8 cellular contexts compared by ENCODE assay signal in genomic region chr3:70550723-70551319, GRCh38.
DNase-seq lines count a peak whose midpoint lies in the region; ATAC-seq and TF ChIP-seq lines count a peak whose summit lies in the region.

No MANE protein-coding gene starts in this region.

- CTCF ChIA-PET in activated CD4-positive, alpha-beta memory T cell treated with anti-CD3 and anti-CD28 coated beads for 36 hours (lab: Charles Lee), result interaction anchor here (0.6 to 2.3 kb wide), 38 partner anchors 9 to 1169 kb away, joined by 3 to 17 read pairs (median 4); no protein-coding TSS in a partner anchor

- TF ChIP-seq CTCF in endothelial cell (IDR thresholded peaks at IDR 0.05; ENCODE audit: unreplicated experiment) (peak; percentile 70), neural crest cell (conservative IDR thresholded peaks at IDR 0.05) (peak; percentile 68), suprapubic skin (IDR thresholded peaks at IDR 0.05) (peak; percentile 26 to 76)

- H3K4me1 ChIP-seq in suprapubic skin, result no peaks in the 10 kb centered on the region

- no peak overlapping the region for H3K27ac ChIP-seq in suprapubic skin

- H3K27me3 ChIP-seq in suprapubic skin, result no peaks in the 10 kb centered on the region

- H3K36me3 Mint-ChIP-seq in activated CD4-positive, alpha-beta memory T cell treated with anti-CD3 and anti-CD28 coated beads for 36 hours, result no peaks in the 10 kb centered on the region
- no peaks in the 10 kb centered on the region for H3K36me3 Mint-ChIP-seq in endothelial cell (ENCODE audit: low read depth, unreplicated experiment)
- H3K36me3 Mint-ChIP-seq in neural crest cell (ENCODE audit: low read depth), result no peaks in the 10 kb centered on the region

- no peaks in the 10 kb centered on the region for H3K4me1 Mint-ChIP-seq in activated CD4-positive, alpha-beta memory T cell treated with anti-CD3 and anti-CD28 coated beads for 36 hours (ENCODE audit: low read depth)
- H3K4me1 Mint-ChIP-seq in endothelial cell (ENCODE audit: unreplicated experiment) (no peaks in the 10 kb centered on the region), neural crest cell (no peaks in the 10 kb centered on the region)

- TF ChIP-seq POLR2A in suprapubic skin (IDR thresholded peaks at IDR 0.05), result no peak

- H3K9me3 ChIP-seq in suprapubic skin, result no peaks in the 10 kb centered on the region

- POLR2A ChIA-PET in activated CD4-positive, alpha-beta memory T cell treated with anti-CD3 and anti-CD28 coated beads for 36 hours (lab: Charles Lee), result interaction anchor here (1.5 kb wide), 1 partner anchor 513 kb away, joined by 4 read pairs; no protein-coding TSS in a partner anchor

- H3K4me3 ChIP-seq in suprapubic skin, result no peak overlapping the region

- peaks cover 3% of the 10 kb centered on the region for H3K27me3 Mint-ChIP-seq in activated CD4-positive, alpha-beta memory T cell treated with anti-CD3 and anti-CD28 coated beads for 36 hours
- no peaks in the 10 kb centered on the region for H3K27me3 Mint-ChIP-seq in endothelial cell (ENCODE audit: unreplicated experiment)
- H3K27me3 Mint-ChIP-seq in neural crest cell (ENCODE audit: low read depth), result no peaks in the 10 kb centered on the region

- DNase-seq in NCI-H1417 (lab: John Stamatoyannopoulos, UW), result peak in 2 of 3 experiments; percentile 34 to 46
- DNase-seq in NCI-H1417 treated with DMSO at 0.1 percent for 48 hours (lab: John Stamatoyannopoulos, UW), result no peak
- peak; percentile 9 for DNase-seq in NCI-H226
- DNase-seq in activated CD4-positive, alpha-beta memory T cell treated with anti-CD3 and anti-CD28 coated beads for 36 hours, result peak; percentile 84
- DNase-seq in endothelial cell (ENCODE audit: low spot score), result peak; percentile 69
- DNase-seq in neural crest cell (ENCODE audit: low read depth, low spot score), result peak; percentile 40
- peak; percentile 77 to 81 for DNase-seq in suprapubic skin (ENCODE audit: low spot score in 2 of 2)

- 48% methylated on average over 9 of the region's 9 CpGs for whole genome bisulfite sequencing in suprapubic skin

- intact Hi-C loops in activated CD4-positive, alpha-beta memory T cell treated with anti-CD3 and anti-CD28 coated beads for 36 hours (cut with micrococcal nuclease), result loop anchor here (1.0 to 10.0 kb wide), 5 partner anchors 519 to 1101 kb away; no protein-coding TSS in a partner anchor

- peak; percentile 88 for ATAC-seq in HG02623 (IDR thresholded peaks at IDR 0.05; ENCODE audit: unreplicated experiment)

- no peak overlapping the region for H3K27ac Mint-ChIP-seq in activated CD4-positive, alpha-beta memory T cell treated with anti-CD3 and anti-CD28 coated beads for 36 hours
- H3K27ac Mint-ChIP-seq in endothelial cell (ENCODE audit: unreplicated experiment) (no peak overlapping the region), neural crest cell (ENCODE audit: unreplicated experiment) (no peak overlapping the region)

- H3K4me3 Mint-ChIP-seq in activated CD4-positive, alpha-beta memory T cell treated with anti-CD3 and anti-CD28 coated beads for 36 hours, result no peak overlapping the region
- H3K4me3 Mint-ChIP-seq in endothelial cell (ENCODE audit: unreplicated experiment), result no peak overlapping the region
- H3K4me3 Mint-ChIP-seq in neural crest cell, result no peak overlapping the region

- H3K36me3 ChIP-seq in suprapubic skin, result no peaks in the 10 kb centered on the region

- peaks cover 3% of the 10 kb centered on the region for H3K9me3 Mint-ChIP-seq in activated CD4-positive, alpha-beta memory T cell treated with anti-CD3 and anti-CD28 coated beads for 36 hours
- no peaks in the 10 kb centered on the region for H3K9me3 Mint-ChIP-seq in endothelial cell (ENCODE audit: unreplicated experiment)
- H3K9me3 Mint-ChIP-seq in neural crest cell, result peaks cover 7% of the 10 kb centered on the region

- TF ChIP-seq EP300 in suprapubic skin (IDR thresholded peaks at IDR 0.05), result no peak
